In the genomic region with DNA sequence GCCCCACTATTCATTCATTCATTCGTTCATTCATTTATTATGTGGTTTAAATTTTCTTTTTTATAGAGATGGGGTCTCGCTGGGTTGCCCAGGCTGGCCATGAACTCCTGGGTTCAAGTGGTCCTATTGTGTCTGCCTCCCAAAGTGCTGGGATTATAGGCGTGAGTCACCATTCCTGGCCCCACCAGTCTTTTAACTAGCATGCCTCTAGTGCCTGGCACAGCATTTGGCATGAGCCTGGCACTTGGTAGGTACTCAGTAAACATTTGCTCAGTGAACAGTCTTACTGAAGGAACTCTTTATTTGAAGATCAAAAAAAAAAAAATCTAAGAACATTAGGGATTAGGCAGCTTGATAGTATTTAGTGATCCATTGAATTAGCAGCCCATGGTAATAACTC, we compare ENCODE assay signal across 21 cellular contexts.
"Had no signal": no experiment of that assay in that cellular context is flagged by ENCODE, and none has a peak within 500 bp of the region (broad histone marks: within the 10 kb centered on the region; RNA-seq: fewer than 3 reads in every experiment).

No MANE protein-coding gene starts in this region.

- H3K36me3 ChIP-seq: gastrocnemius medialis, ovary, right atrium auricular region, vagina had no signal

- H3K4me1 ChIP-seq: right atrium auricular region, suprapubic skin, transverse colon had no signal

- H3K27me3 ChIP-seq: gastrocnemius medialis, ovary, right atrium auricular region, suprapubic skin, transverse colon, vagina had no signal

- H3K27ac ChIP-seq: coronary artery, gastrocnemius medialis, ovary, right atrium auricular region, skin epidermis, suprapubic skin, transverse colon, vagina had no signal

- H3K4me1 Mint-ChIP-seq: activated CD4-positive, alpha-beta T cell treated with anti-CD3 and anti-CD28 coated beads, Interleukin-2, amount 10 ng/mL, durations not matched to agents 7 days and 5 days had no signal

- H3K27ac Mint-ChIP-seq: activated CD4-positive, alpha-beta T cell treated with anti-CD3 and anti-CD28 coated beads, Interleukin-2, amount 10 ng/mL, durations not matched to agents 7 days and 5 days; naive thymus-derived CD4-positive, alpha-beta T cell; stimulated activated naive CD8-positive, alpha-beta T cell treated with anti-CD3 and anti-CD28 coated beads, Interleukin-15, Interleukin-2, amounts not matched to agents 100 ng/mL and 50 ng/mL, for 24 hours had no signal

- DNase-seq: activated CD4-positive, alpha-beta T cell treated with anti-CD3 and anti-CD28 coated beads, Interleukin-2, amount 10 ng/mL, durations not matched to agents 7 days and 5 days; activated CD8-positive, alpha-beta memory T cell treated with anti-CD3 and anti-CD28 coated beads, Interleukin-2, amount 50 U/mL, for 4 hours; activated effector memory CD4-positive, alpha-beta T cell treated with Interleukin-2 at 50 U/mL for 16 hours; activated naive CD4-positive, alpha-beta T cell treated with anti-CD3 and anti-CD28 coated beads, Interleukin-2, amount 50 U/mL, for 16 hours; activated T-cell treated with anti-CD3 and anti-CD28 coated beads, Interleukin-2, amount 50 U/mL, for 48 hours; aorta; erythroblast; gastrocnemius medialis; head of caudate nucleus; left ventricle myocardium superior; mesenchymal stem cell; naive thymus-derived CD4-positive, alpha-beta T cell; ovary; transverse colon had no signal

- H3K9me3 Mint-ChIP-seq: activated CD4-positive, alpha-beta T cell treated with anti-CD3 and anti-CD28 coated beads, Interleukin-2, amount 10 ng/mL, durations not matched to agents 7 days and 5 days; naive thymus-derived CD4-positive, alpha-beta T cell; stimulated activated naive CD8-positive, alpha-beta T cell treated with anti-CD3 and anti-CD28 coated beads, Interleukin-15, Interleukin-2, amounts not matched to agents 100 ng/mL and 50 ng/mL, for 24 hours had no signal

- H3K9me3 ChIP-seq: gastrocnemius medialis, ovary, right atrium auricular region, suprapubic skin, transverse colon, vagina had no signal

- H3K4me3 Mint-ChIP-seq: activated CD4-positive, alpha-beta T cell treated with anti-CD3 and anti-CD28 coated beads, Interleukin-2, amount 10 ng/mL, durations not matched to agents 7 days and 5 days; naive thymus-derived CD4-positive, alpha-beta T cell; stimulated activated naive CD8-positive, alpha-beta T cell treated with anti-CD3 and anti-CD28 coated beads, Interleukin-15, Interleukin-2, amounts not matched to agents 100 ng/mL and 50 ng/mL, for 24 hours had no signal

- ATAC-seq: activated CD4-positive, CD25-positive, alpha-beta regulatory T cell treated with anti-CD3 and anti-CD28 coated beads, Interleukin-2, amount 50 U/mL, for 24 hours; gastrocnemius medialis; left ventricle myocardium superior; naive thymus-derived CD4-positive, alpha-beta T cell had no signal

- H3K27me3 Mint-ChIP-seq: activated CD4-positive, alpha-beta T cell treated with anti-CD3 and anti-CD28 coated beads, Interleukin-2, amount 10 ng/mL, durations not matched to agents 7 days and 5 days; naive thymus-derived CD4-positive, alpha-beta T cell; stimulated activated naive CD8-positive, alpha-beta T cell treated with anti-CD3 and anti-CD28 coated beads, Interleukin-15, Interleukin-2, amounts not matched to agents 100 ng/mL and 50 ng/mL, for 24 hours had no signal

- H3K4me3 ChIP-seq: coronary artery, gastrocnemius medialis, ovary, right atrium auricular region, skin epidermis, suprapubic skin, transverse colon, vagina had no signal
